Comparison of ENCODE assay signal across 14 cellular contexts in genomic region chr1:162916821-162917613, GRCh38. TPM values are rescaled to one million over a fixed set of nuclear protein-coding genes. Genes with fewer than 3 reads are reported as not detected.
"Had no signal": no experiment of that assay in that cellular context is flagged by ENCODE, and none has a peak within 500 bp of the region (broad histone marks: within the 10 kb centered on the region; RNA-seq: fewer than 3 reads in every experiment).

No MANE protein-coding gene starts in this region.

- H3K4me3 ChIP-seq: pancreas, tibial nerve, uterus had no signal

- H3K4me1 Mint-ChIP-seq: neural crest cell; stimulated activated naive B cell treated with anti-CD40 and anti-IgM and Interleukin-4, amounts not matched to agents 10 μg/mL and 1 μg/mL and 100 μg/mL, for 72 hours had no signal

- H3K27ac ChIP-seq: pancreas, tibial nerve, uterus had no signal

- DNase-seq: activated CD4-positive, alpha-beta T cell treated with anti-CD3 and anti-CD28 coated beads, Interleukin-2, amount 10 ng/mL, durations not matched to agents 7 days and 5 days; activated CD4-positive, CD25-positive, alpha-beta regulatory T cell; activated CD8-positive, alpha-beta memory T cell treated with anti-CD3 and anti-CD28 coated beads for 24 hours; activated naive CD4-positive, alpha-beta T cell treated with Interleukin-2 at 50 U/mL for 16 hours; kidney glomerular epithelial cell; stimulated activated CD4-positive, alpha-beta T cell treated with anti-CD3 and anti-CD28 coated beads, Interleukin-2, amount 100 ng/mL, for 48 hours; stimulated activated naive B cell treated with anti-CD40 and anti-IgM and Interleukin-4, amounts not matched to agents 10 μg/mL and 1 μg/mL and 100 μg/mL, for 72 hours; uterus had no signal

- ATAC-seq: esophagus mucosa; pancreas; stimulated activated naive B cell treated with anti-CD40 and anti-IgM and Interleukin-4, amounts not matched to agents 10 μg/mL and 1 μg/mL and 100 μg/mL, for 72 hours had no signal

- FAIRE-seq: pancreas had no signal

- H3K4me3 Mint-ChIP-seq: activated CD4-positive, alpha-beta T cell treated with anti-CD3 and anti-CD28 coated beads, Interleukin-2, amount 10 ng/mL, durations not matched to agents 7 days and 5 days; neural crest cell; stimulated activated naive B cell treated with anti-CD40 and anti-IgM and Interleukin-4, amounts not matched to agents 10 μg/mL and 1 μg/mL and 100 μg/mL, for 72 hours had no signal

- H3K4me1 ChIP-seq: pancreas, tibial nerve, uterus had no signal

- H3K36me3 ChIP-seq: pancreas, tibial nerve, uterus had no signal

- H3K27me3 ChIP-seq: pancreas, tibial nerve, uterus had no signal

- H3K27ac Mint-ChIP-seq: activated CD4-positive, alpha-beta T cell treated with anti-CD3 and anti-CD28 coated beads, Interleukin-2, amount 10 ng/mL, durations not matched to agents 7 days and 5 days; stimulated activated naive B cell treated with anti-CD40 and anti-IgM and Interleukin-4, amounts not matched to agents 10 μg/mL and 1 μg/mL and 100 μg/mL, for 72 hours had no signal

- H3K9me3 ChIP-seq: pancreas, uterus had no signal

RNA-seq across cellular contexts. Expression of gene CCDC190, which starts 56.0 kb away (rescaled TPM):
- total RNA-seq: activated CD4-positive, alpha-beta T cell treated with anti-CD3 and anti-CD28 coated beads, Interleukin-2, amount 10 ng/mL, durations not matched to agents 7 days and 5 days; lower leg skin; neural crest cell; pancreas; renal cortical epithelial cell had no signal
- polyA plus RNA-seq: pancreas had no signal
